ENCODE assay signal across 11 cellular contexts in the genomic region with DNA sequence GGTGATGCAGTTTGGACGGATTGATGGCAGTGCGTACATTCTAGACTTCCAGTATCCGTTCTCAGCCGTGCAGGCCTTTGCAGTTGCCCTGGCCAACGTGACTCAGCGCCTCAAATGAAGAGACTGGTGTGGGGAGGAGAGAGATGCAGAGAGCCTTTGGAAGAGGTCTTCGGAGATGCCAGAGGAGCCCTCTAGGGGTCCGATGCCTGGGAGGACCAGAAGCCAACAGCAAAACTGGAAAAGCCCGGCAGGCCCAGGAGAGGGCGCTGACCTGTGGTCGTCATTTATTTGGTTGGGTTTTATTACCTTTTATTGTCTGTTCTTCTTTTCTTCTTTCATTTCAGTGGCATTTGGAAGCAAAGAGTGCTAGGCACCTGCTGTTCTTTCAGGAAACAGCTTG. TPM values are rescaled to one million over a fixed set of nuclear protein-coding genes. Genes with fewer than 3 reads are reported as not detected.
A peak's percentile ranks its signal among the peaks of the same experiment; 100 is the strongest.
DNase-seq lines count a peak whose midpoint lies in the region; ATAC-seq and TF ChIP-seq lines count a peak whose summit lies in the region.
"Had no signal": no experiment of that assay in that cellular context is flagged by ENCODE, and none has a peak within 500 bp of the region (broad histone marks: within the 10 kb centered on the region; RNA-seq: fewer than 3 reads in every experiment).

No MANE protein-coding gene starts in this region.

- DNase-seq in AG04449 (ENCODE audit: low read depth, low spot score) (no peak), iPS DF 4.7 (ENCODE audit: extremely low read depth, low spot score) (peak; percentile 78), aorta (no peak), NCI-H446 (lab: John Stamatoyannopoulos, UW) (no peak)
- DNase-seq in stimulated activated CD4-positive, alpha-beta T cell treated with anti-CD3 and anti-CD28 coated beads, Interleukin-12 subunit alpha, Interleukin-12 subunit beta, amount 100 ng/mL, for 4 hours = no peak
- DNase-seq: naive B cell, NCI-H2081 treated with DMSO at 0.1 percent for 48 hours, SW 1271 had no signal

- CTCF ChIA-PET in AG04449 (lab: Yijun Ruan, JAX) (interaction anchor here (0.9 kb wide), 1 partner anchor 25 kb away, joined by 3 read pairs; no protein-coding TSS in a partner anchor), HEK293 (lab: Yijun Ruan, JAX) (interaction anchor here (0.6 to 1.4 kb wide), 2 partner anchors 44 to 286 kb away, joined by 4 read pairs; no protein-coding TSS in a partner anchor)

- 64 to 72% methylated on average over 11 of the region's 11 CpGs for WGBS in aorta, 2 donors

- H3K27me3 ChIP-seq in aorta (ENCODE audit: control insufficient read depth in 1 of 2, insufficient read depth in 2 of 2, low read length in 1 of 2) = no peaks in the 10 kb centered on the region

- ATAC-seq in SK-N-SH treated with all-trans-retinoic acid at 6 μM for 48 hours (peak; percentile 54; the same call in 1 of the 3 replicates), aorta (ENCODE audit: low FRiP score) (no peak), GM21526 (IDR thresholded peaks at IDR 0.05; ENCODE audit: low FRiP score, unreplicated experiment) (no peak)

- intact Hi-C loops in aorta (cut with DNase I) = no loop called here

- H3K4me1 ChIP-seq in HEK293 (ENCODE audit: control insufficient read depth, insufficient read depth, low read length) (no peaks in the 10 kb centered on the region), aorta (ENCODE audit: control insufficient read depth in 1 of 2, insufficient read depth in 2 of 2, low read length in 2 of 2) (no peaks in the 10 kb centered on the region)

- H3K4me3 ChIP-seq in AG04449 (ENCODE audit: low read depth, low read length) (no peak overlapping the region), HEK293 (ENCODE audit: low read depth, low read length) (no peak overlapping the region), aorta (ENCODE audit: low read length in 2 of 2) (no peak overlapping the region)

- TF ChIP-seq CTCF in AG04449 (IDR thresholded peaks at IDR 0.05; ENCODE audit: insufficient read depth, low read length, missing control alignments) (peak; percentile 13), HEK293 (tag by site-specific recombination; IDR thresholded peaks at IDR 0.05) (peak; percentile 56)

- POLR2A ChIA-PET in AG04449 (lab: Yijun Ruan, JAX) (no interaction called here), HEK293 (lab: Yijun Ruan, JAX) (no interaction called here)

- H3K9me3 ChIP-seq in HEK293 (ENCODE audit: control insufficient read depth, insufficient read depth, low read depth, low read length) (no peaks in the 10 kb centered on the region), aorta (ENCODE audit: control insufficient read depth, low read length) (no peaks in the 10 kb centered on the region)

- peaks cover 0 to 46% of the 10 kb centered on the region in 2 experiments; a peak in 2 of 3 replicates for H3K36me3 ChIP-seq in HEK293 (ENCODE audit: control insufficient read depth in 2 of 2, insufficient read depth in 1 of 2, low read length in 2 of 2)
- peaks cover 0 to 3% of the 10 kb centered on the region in 2 donors for H3K36me3 ChIP-seq in aorta (ENCODE audit: control insufficient read depth in 1 of 2, insufficient read depth in 2 of 2, low read length in 1 of 2)

- no peak overlapping the region for H3K27ac ChIP-seq in HEK293 (ENCODE audit: extremely low read depth, low read depth, low read length)
- no peak overlapping the region for H3K27ac ChIP-seq in aorta (ENCODE audit: low read depth in 1 of 2, low read length in 2 of 2)

TF ChIP-seq in HEK293, 187 proteins besides CTCF, POLR2A, EP300 and RAD21 (continues in another document):
- TF ChIP-seq, protein P1, sequence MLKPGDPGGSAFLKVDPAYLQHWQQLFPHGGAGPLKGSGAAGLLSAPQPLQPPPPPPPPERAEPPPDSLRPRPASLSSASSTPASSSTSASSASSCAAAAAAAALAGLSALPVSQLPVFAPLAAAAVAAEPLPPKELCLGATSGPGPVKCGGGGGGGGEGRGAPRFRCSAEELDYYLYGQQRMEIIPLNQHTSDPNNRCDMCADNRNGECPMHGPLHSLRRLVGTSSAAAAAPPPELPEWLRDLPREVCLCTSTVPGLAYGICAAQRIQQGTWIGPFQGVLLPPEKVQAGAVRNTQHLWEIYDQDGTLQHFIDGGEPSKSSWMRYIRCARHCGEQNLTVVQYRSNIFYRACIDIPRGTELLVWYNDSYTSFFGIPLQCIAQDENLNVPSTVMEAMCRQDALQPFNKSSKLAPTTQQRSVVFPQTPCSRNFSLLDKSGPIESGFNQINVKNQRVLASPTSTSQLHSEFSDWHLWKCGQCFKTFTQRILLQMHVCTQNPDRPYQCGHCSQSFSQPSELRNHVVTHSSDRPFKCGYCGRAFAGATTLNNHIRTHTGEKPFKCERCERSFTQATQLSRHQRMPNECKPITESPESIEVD (tag by site-specific recombination; IDR thresholded peaks at IDR 0.05) = no peak
- TF ChIP-seq, protein P2, sequence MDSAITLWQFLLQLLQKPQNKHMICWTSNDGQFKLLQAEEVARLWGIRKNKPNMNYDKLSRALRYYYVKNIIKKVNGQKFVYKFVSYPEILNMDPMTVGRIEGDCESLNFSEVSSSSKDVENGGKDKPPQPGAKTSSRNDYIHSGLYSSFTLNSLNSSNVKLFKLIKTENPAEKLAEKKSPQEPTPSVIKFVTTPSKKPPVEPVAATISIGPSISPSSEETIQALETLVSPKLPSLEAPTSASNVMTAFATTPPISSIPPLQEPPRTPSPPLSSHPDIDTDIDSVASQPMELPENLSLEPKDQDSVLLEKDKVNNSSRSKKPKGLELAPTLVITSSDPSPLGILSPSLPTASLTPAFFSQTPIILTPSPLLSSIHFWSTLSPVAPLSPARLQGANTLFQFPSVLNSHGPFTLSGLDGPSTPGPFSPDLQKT (IDR thresholded peaks at IDR 0.05; ENCODE audit: borderline replicate concordance, low read depth, low read length) = no peak
- TF ChIP-seq ZNF792 (tag by site-specific recombination; IDR thresholded peaks at IDR 0.05) = no peak
- TF ChIP-seq ZNF404 (tag by site-specific recombination; IDR thresholded peaks at IDR 0.05) = no peak
- no peak for TF ChIP-seq ZNF292 (tag by site-specific recombination; IDR thresholded peaks at IDR 0.05; ENCODE audit: borderline replicate concordance, low read depth)
- no peak for TF ChIP-seq ZNF138 (tag by site-specific recombination; IDR thresholded peaks at IDR 0.05; ENCODE audit: borderline replicate concordance)
- TF ChIP-seq ZNF426 (tag by site-specific recombination; IDR thresholded peaks at IDR 0.05) = no peak
- TF ChIP-seq, protein P3, sequence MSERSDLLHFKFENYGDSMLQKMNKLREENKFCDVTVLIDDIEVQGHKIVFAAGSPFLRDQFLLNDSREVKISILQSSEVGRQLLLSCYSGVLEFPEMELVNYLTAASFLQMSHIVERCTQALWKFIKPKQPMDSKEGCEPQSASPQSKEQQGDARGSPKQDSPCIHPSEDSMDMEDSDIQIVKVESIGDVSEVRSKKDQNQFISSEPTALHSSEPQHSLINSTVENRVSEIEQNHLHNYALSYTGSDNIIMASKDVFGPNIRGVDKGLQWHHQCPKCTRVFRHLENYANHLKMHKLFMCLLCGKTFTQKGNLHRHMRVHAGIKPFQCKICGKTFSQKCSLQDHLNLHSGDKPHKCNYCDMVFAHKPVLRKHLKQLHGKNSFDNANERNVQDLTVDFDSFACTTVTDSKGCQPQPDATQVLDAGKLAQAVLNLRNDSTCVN (tag by site-specific recombination; optimal IDR thresholded peaks at IDR 0.05) = no peak

TF ChIP-seq in SK-N-SH treated with all-trans-retinoic acid at 6 μM for 48 hours, 23 proteins besides CTCF, POLR2A, EP300 and RAD21 (continues in another document):
- TF ChIP-seq RARB (CRISPR knock-in tag; IDR thresholded peaks at IDR 0.05) (no peak), SNAI2 (CRISPR knock-in tag; IDR thresholded peaks at IDR 0.05) (no peak), TOX (CRISPR knock-in tag; IDR thresholded peaks at IDR 0.05; ENCODE audit: borderline replicate concordance) (no peak), BACH2 (CRISPR knock-in tag; IDR thresholded peaks at IDR 0.05; ENCODE audit: borderline replicate concordance) (no peak), OSR1 (CRISPR knock-in tag; IDR thresholded peaks at IDR 0.05) (no peak), ZC3H10 (CRISPR knock-in tag; IDR thresholded peaks at IDR 0.05) (no peak)
- TF ChIP-seq, protein P4, sequence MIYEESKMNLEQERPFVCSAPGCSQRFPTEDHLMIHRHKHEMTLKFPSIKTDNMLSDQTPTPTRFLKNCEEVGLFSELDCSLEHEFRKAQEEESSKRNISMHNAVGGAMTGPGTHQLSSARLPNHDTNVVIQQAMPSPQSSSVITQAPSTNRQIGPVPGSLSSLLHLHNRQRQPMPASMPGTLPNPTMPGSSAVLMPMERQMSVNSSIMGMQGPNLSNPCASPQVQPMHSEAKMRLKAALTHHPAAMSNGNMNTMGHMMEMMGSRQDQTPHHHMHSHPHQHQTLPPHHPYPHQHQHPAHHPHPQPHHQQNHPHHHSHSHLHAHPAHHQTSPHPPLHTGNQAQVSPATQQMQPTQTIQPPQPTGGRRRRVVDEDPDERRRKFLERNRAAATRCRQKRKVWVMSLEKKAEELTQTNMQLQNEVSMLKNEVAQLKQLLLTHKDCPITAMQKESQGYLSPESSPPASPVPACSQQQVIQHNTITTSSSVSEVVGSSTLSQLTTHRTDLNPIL (CRISPR knock-in tag; IDR thresholded peaks at IDR 0.05; ENCODE audit: low read depth) = no peak
- TF ChIP-seq, protein P5, sequence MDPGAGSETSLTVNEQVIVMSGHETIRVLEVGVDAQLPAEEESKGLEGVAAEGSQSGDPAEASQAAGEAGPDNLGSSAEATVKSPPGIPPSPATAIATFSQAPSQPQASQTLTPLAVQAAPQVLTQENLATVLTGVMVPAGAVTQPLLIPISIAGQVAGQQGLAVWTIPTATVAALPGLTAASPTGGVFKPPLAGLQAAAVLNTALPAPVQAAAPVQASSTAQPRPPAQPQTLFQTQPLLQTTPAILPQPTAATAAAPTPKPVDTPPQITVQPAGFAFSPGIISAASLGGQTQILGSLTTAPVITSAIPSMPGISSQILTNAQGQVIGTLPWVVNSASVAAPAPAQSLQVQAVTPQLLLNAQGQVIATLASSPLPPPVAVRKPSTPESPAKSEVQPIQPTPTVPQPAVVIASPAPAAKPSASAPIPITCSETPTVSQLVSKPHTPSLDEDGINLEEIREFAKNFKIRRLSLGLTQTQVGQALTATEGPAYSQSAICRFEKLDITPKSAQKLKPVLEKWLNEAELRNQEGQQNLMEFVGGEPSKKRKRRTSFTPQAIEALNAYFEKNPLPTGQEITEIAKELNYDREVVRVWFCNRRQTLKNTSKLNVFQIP (CRISPR knock-in tag; IDR thresholded peaks at IDR 0.05; ENCODE audit: borderline replicate concordance, low read depth) = no peak

RNA-seq across cellular contexts. Expression of a gene that starts 53.3 kb away (rescaled TPM):
- total RNA-seq in aorta = 10 to 100 TPM; 23.7 to 25.9 TPM
- polyA plus RNA-seq in aorta = 10 to 100 TPM in 1 of 2 donors, 1 to 10 TPM in 1; 7.4 to 12.2 TPM
